Comparison of ENCODE assay signal across 11 cellular contexts in the genomic region with DNA sequence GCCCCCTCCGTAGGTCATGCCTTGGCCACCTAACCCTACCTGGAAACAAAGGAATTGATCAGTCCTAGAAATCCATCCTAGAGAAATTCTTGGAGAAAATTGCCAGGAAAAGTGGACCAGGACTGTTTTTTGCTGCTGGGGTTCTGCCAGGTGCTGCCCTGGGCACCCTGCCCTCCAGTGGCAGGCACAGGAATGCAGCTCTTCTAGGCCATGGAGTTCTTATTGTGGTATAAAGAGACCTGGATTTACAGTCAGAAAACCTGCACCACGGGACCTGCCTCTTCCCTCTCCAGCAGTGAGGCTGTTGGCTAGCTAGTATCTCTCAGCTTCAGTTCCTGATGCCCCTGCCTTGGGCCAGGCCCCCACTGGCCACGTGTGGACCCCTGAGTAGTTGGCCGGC.
A peak's percentile ranks its signal among the peaks of the same experiment; 100 is the strongest.
DNase-seq lines count a peak whose midpoint lies in the region; ATAC-seq and TF ChIP-seq lines count a peak whose summit lies in the region.
"Had no signal": no experiment of that assay in that cellular context is flagged by ENCODE, and none has a peak within 500 bp of the region (broad histone marks: within the 10 kb centered on the region; RNA-seq: fewer than 3 reads in every experiment).

No MANE protein-coding gene starts in this region.

- H3K9me3 Mint-ChIP-seq in activated naive CD4-positive, alpha-beta T cell treated with anti-CD3 and anti-CD28 coated beads, Interleukin-2, amount 10 ng/mL, durations not matched to agents 7 days and 5 days = no peaks in the 10 kb centered on the region
- H3K9me3 Mint-ChIP-seq: natural killer cell had no signal

- no peaks in the 10 kb centered on the region for H3K4me1 Mint-ChIP-seq in activated naive CD4-positive, alpha-beta T cell treated with anti-CD3 and anti-CD28 coated beads, Interleukin-2, amount 10 ng/mL, durations not matched to agents 7 days and 5 days
- H3K4me1 Mint-ChIP-seq: natural killer cell had no signal

- H3K27ac ChIP-seq in DND-41 (ENCODE audit: low read length) = no peak overlapping the region

- CTCF ChIA-PET in activated naive CD4-positive, alpha-beta T cell treated with anti-CD3 and anti-CD28 coated beads, Interleukin-2, amount 10 ng/mL, durations not matched to agents 7 days and 5 days (lab: Charles Lee) = interaction anchor here (0.9 kb wide), 1 partner anchor 29 kb away, joined by 3 read pairs; no protein-coding TSS in a partner anchor

- no peaks in the 10 kb centered on the region for H3K9me3 ChIP-seq in DND-41 (ENCODE audit: insufficient read depth, low read length, severe bottlenecking)

- no peak overlapping the region for H3K4me2 ChIP-seq in DND-41 (ENCODE audit: insufficient read depth, low read length)

- H3K27ac Mint-ChIP-seq in activated naive CD4-positive, alpha-beta T cell treated with anti-CD3 and anti-CD28 coated beads, Interleukin-2, amount 10 ng/mL, durations not matched to agents 7 days and 5 days = no peak overlapping the region
- H3K27ac Mint-ChIP-seq: natural killer cell had no signal

- no peaks in the 10 kb centered on the region for H3K36me3 ChIP-seq in DND-41 (ENCODE audit: insufficient read depth, low read length)

- no peak overlapping the region for H3K4me3 Mint-ChIP-seq in activated naive CD4-positive, alpha-beta T cell treated with anti-CD3 and anti-CD28 coated beads, Interleukin-2, amount 10 ng/mL, durations not matched to agents 7 days and 5 days
- H3K4me3 Mint-ChIP-seq: natural killer cell had no signal

- no peak overlapping the region for H3K9ac ChIP-seq in DND-41 (ENCODE audit: low read depth, low read length)

- H3K4me3 ChIP-seq in DND-41 (ENCODE audit: low read depth in 1 of 2, low read length in 2 of 2) = no peak overlapping the region

- no peaks in the 10 kb centered on the region for H3K4me1 ChIP-seq in DND-41 (ENCODE audit: insufficient read depth, low read length)

- peaks cover 15% of the 10 kb centered on the region for H3K27me3 Mint-ChIP-seq in activated naive CD4-positive, alpha-beta T cell treated with anti-CD3 and anti-CD28 coated beads, Interleukin-2, amount 10 ng/mL, durations not matched to agents 7 days and 5 days

- ATAC-seq in DND-41 (ENCODE audit: insufficient read depth, low read depth) (no peak), HG03025 (IDR thresholded peaks at IDR 0.05; ENCODE audit: low FRiP score, unreplicated experiment) (no peak)
- ATAC-seq: esophagus mucosa, natural killer cell had no signal

- no peaks in the 10 kb centered on the region for H3K36me3 Mint-ChIP-seq in activated naive CD4-positive, alpha-beta T cell treated with anti-CD3 and anti-CD28 coated beads, Interleukin-2, amount 10 ng/mL, durations not matched to agents 7 days and 5 days
- H3K36me3 Mint-ChIP-seq: natural killer cell had no signal

- no peak for DNase-seq in DND-41
- peak; percentile 39 for DNase-seq in HPDE6-E6E7 (ENCODE audit: extremely low spot score)
- peak; percentile 34 for DNase-seq in astrocyte of the hippocampus (ENCODE audit: low read depth, low spot score)
- peak; percentile 32 for DNase-seq in medulla oblongata (ENCODE audit: extremely low spot score)
- no peak for DNase-seq in NK-92 (lab: John Stamatoyannopoulos, UW; ENCODE audit: unreplicated experiment)
- no peak for DNase-seq in activated naive CD4-positive, alpha-beta T cell treated with anti-CD3 and anti-CD28 coated beads, Interleukin-2, amount 10 ng/mL, durations not matched to agents 7 days and 5 days
- no peak for DNase-seq in putamen (ENCODE audit: low spot score)
- DNase-seq: natural killer cell, NCI-H1417 had no signal

- no peaks in the 10 kb centered on the region for H3K27me3 ChIP-seq in DND-41 (ENCODE audit: insufficient read depth, low read length, poor library complexity)

- H2AFZ ChIP-seq in DND-41 (ENCODE audit: low read depth, low read length) = no peak overlapping the region

- TF ChIP-seq CTCF in DND-41 (IDR thresholded peaks at IDR 0.05; ENCODE audit: borderline replicate concordance, extremely low read depth, low read length, poor library complexity, severe bottlenecking) = peak; percentile 35

- H4K20me1 ChIP-seq in DND-41 (ENCODE audit: insufficient read depth, low read length) = no peaks in the 10 kb centered on the region

- no peaks in the 10 kb centered on the region for H3K79me2 ChIP-seq in DND-41 (ENCODE audit: insufficient read depth, low read length)

Comparison
In these comparisons a context has a peak if more than half of its experiments do, and no peak if none do; other contexts are left out.
1. DNase-seq: peak in HPDE6-E6E7 (single experiment), astrocyte of the hippocampus (single experiment) and medulla oblongata (single experiment); none in DND-41 (single experiment), NK-92 (single experiment), activated naive CD4-positive, alpha-beta T cell treated with anti-CD3 and anti-CD28 coated beads, Interleukin-2, amount 10 ng/mL, durations not matched to agents 7 days and 5 days (single experiment) and putamen (single experiment).